Comparison of ENCODE assay signal across 8 cellular contexts in genomic region chr6:26365633-26365995, GRCh38. TPM values are rescaled to one million over a fixed set of nuclear protein-coding genes. Genes with fewer than 3 reads are reported as not detected.
DNase-seq lines count a peak whose midpoint lies in the region; ATAC-seq, FAIRE-seq and TF ChIP-seq lines count a peak whose summit lies in the region.
"Had no signal": no experiment of that assay in that cellular context is flagged by ENCODE, and none has a peak within 500 bp of the region (broad histone marks: within the 10 kb centered on the region; RNA-seq: fewer than 3 reads in every experiment).

No MANE protein-coding gene starts in this region.

- no peak for TF ChIP-seq EP300 in suprapubic skin (IDR thresholded peaks at IDR 0.05)

- no peak for FAIRE-seq in keratinocyte (lab: Jason Lieb, UNC)

- H3K4me3 ChIP-seq in H7 (ENCODE audit: insufficient read depth, low read depth, low read length), result peak overlapping the region; percentile 56; the same call in 1 of the 2 replicates
- H3K4me3 ChIP-seq in keratinocyte (ENCODE audit: control insufficient read depth in 2 of 3, extremely low read depth in 1 of 3, insufficient read depth in 2 of 3, low read depth in 1 of 3, low read length in 3 of 3), result peak overlapping the region; percentile 51 to 98 (median 92)
- H3K4me3 ChIP-seq in suprapubic skin, result peak overlapping the region; percentile 57

- no peaks in the 10 kb centered on the region for H4K20me1 ChIP-seq in keratinocyte (ENCODE audit: control insufficient read depth, extremely low read depth, insufficient read depth, low read length)

- H3K79me2 ChIP-seq in keratinocyte (ENCODE audit: control insufficient read depth, insufficient read depth, low read length), result no peaks in the 10 kb centered on the region

- H3K27ac Mint-ChIP-seq in activated B cell treated with CpG ODN at 0.5 μM for 24 hours, result no peak overlapping the region
- H3K27ac Mint-ChIP-seq: activated naive CD4-positive, alpha-beta T cell treated with anti-CD3 and anti-CD28 coated beads, Interleukin-2, amount 10 ng/mL, durations not matched to agents 7 days and 5 days had no signal

- DNase-seq in H7 (no peak), activated B cell treated with CpG ODN at 0.5 μM for 24 hours (no peak), keratinocyte (ENCODE audit: low read depth, low spot score) (no peak), suprapubic skin (ENCODE audit: low spot score in 2 of 2) (no peak), HT-29 (ENCODE audit: low spot score) (no peak)
- DNase-seq in activated CD4-positive, alpha-beta T cell treated with anti-CD3 and anti-CD28 coated beads for 1 hour, result no peak
- no peak for DNase-seq in stimulated activated CD4-positive, alpha-beta T cell treated with anti-CD3 and anti-CD28 coated beads, Interleukin-4, amount 100 ng/mL, for 1 hour

- H3K27me3 ChIP-seq in H7 (ENCODE audit: control insufficient read depth, insufficient read depth, low read length) (no peaks in the 10 kb centered on the region), keratinocyte (ENCODE audit: control insufficient read depth, extremely low read depth, insufficient read depth, low read length) (no peaks in the 10 kb centered on the region), suprapubic skin (no peaks in the 10 kb centered on the region)

- ATAC-seq in activated B cell treated with CpG ODN at 0.5 μM for 24 hours (ENCODE audit: low read depth), result no peak

- H3K4me1 ChIP-seq in keratinocyte (ENCODE audit: control insufficient read depth, extremely low read depth, insufficient read depth, low read length) (peaks cover 17% of the 10 kb centered on the region), suprapubic skin (peaks cover 25% of the 10 kb centered on the region)

- intact Hi-C loops in activated B cell treated with CpG ODN at 0.5 μM for 24 hours (cut with micrococcal nuclease), result loop anchor here (1.0 to 2.0 kb wide), 5 partner anchors 17 to 172 kb away; partner anchors contain the start of genes BTN2A2, BTN3A1 and BTN3A3

- peak overlapping the region; percentile 98 for H3K4me2 ChIP-seq in keratinocyte (ENCODE audit: control insufficient read depth, extremely low read depth, insufficient read depth, low read depth, low read length)

- CTCF ChIA-PET in activated B cell treated with CpG ODN at 0.5 μM for 24 hours (lab: Charles Lee), result no interaction called here

- peaks cover 30% of the 10 kb centered on the region for H3K36me3 Mint-ChIP-seq in activated B cell treated with CpG ODN at 0.5 μM for 24 hours (ENCODE audit: low read depth)

- dilution Hi-C loops in keratinocyte (cut with MboI; ENCODE audit: extremely low pct_ligation_motif_present, low sequenced_read_pairs), result no loop called here

- peak overlapping the region; percentile 98 for H2AFZ ChIP-seq in keratinocyte (ENCODE audit: control insufficient read depth, low read length)

- H3K4me3 Mint-ChIP-seq in activated B cell treated with CpG ODN at 0.5 μM for 24 hours, result peak overlapping the region; percentile 33
- H3K4me3 Mint-ChIP-seq: activated naive CD4-positive, alpha-beta T cell treated with anti-CD3 and anti-CD28 coated beads, Interleukin-2, amount 10 ng/mL, durations not matched to agents 7 days and 5 days had no signal

- no peaks in the 10 kb centered on the region for H3K9me3 ChIP-seq in keratinocyte (ENCODE audit: control insufficient read depth, low read depth, low read length)
- H3K9me3 ChIP-seq in suprapubic skin, result no peaks in the 10 kb centered on the region

- peak overlapping the region; percentile 81 for H3K9ac ChIP-seq in keratinocyte (ENCODE audit: control insufficient read depth, extremely low read depth, insufficient read depth, low read length)

- POLR2A ChIA-PET in activated B cell treated with CpG ODN at 0.5 μM for 24 hours (lab: Charles Lee), result interaction anchor here (1.0 kb wide), 1 partner anchor 79 kb away, joined by 3 read pairs; no protein-coding TSS in a partner anchor

- H3K9me3 Mint-ChIP-seq in activated B cell treated with CpG ODN at 0.5 μM for 24 hours, result no peaks in the 10 kb centered on the region
- H3K9me3 Mint-ChIP-seq: activated naive CD4-positive, alpha-beta T cell treated with anti-CD3 and anti-CD28 coated beads, Interleukin-2, amount 10 ng/mL, durations not matched to agents 7 days and 5 days had no signal

- H3K4me1 Mint-ChIP-seq in activated B cell treated with CpG ODN at 0.5 μM for 24 hours, result peaks cover 49% of the 10 kb centered on the region

- TF ChIP-seq POLR2A in suprapubic skin (IDR thresholded peaks at IDR 0.05), result no peak

- H3K36me3 ChIP-seq in H7 (replicated peaks; ENCODE audit: control insufficient read depth, insufficient read depth, low read length) (no peaks in the 10 kb centered on the region), keratinocyte (ENCODE audit: control insufficient read depth in 2 of 2, extremely low read depth in 1 of 2, insufficient read depth in 2 of 2, low read length in 2 of 2) (no peaks in the 10 kb centered on the region), suprapubic skin (peaks cover 4% of the 10 kb centered on the region)

- no peaks in the 10 kb centered on the region for H3K9me1 ChIP-seq in keratinocyte (ENCODE audit: control insufficient read depth, extremely low read depth, insufficient read depth, low read length)

- TF ChIP-seq CTCF in activated B cell treated with CpG ODN at 0.5 μM for 24 hours (IDR thresholded peaks at IDR 0.05) (no peak), keratinocyte (optimal IDR thresholded peaks at IDR 0.05 in 1 of 3, IDR thresholded peaks at IDR 0.05 in 1 of 3, conservative IDR thresholded peaks at IDR 0.05 in 1 of 3; ENCODE audit: extremely low read depth in 1 of 3, insufficient read depth in 2 of 3, low read length in 3 of 3) (no peak), suprapubic skin (IDR thresholded peaks at IDR 0.05) (no peak)

- 0% methylated on average over 1 of the region's 1 CpG for WGBS in suprapubic skin

- H3K27ac ChIP-seq in keratinocyte (ENCODE audit: control insufficient read depth, insufficient read depth, low read length) (peak overlapping the region; percentile 90), suprapubic skin (peak overlapping the region; percentile 92)

- H3K27me3 Mint-ChIP-seq in activated B cell treated with CpG ODN at 0.5 μM for 24 hours, result peaks cover 4% of the 10 kb centered on the region
- H3K27me3 Mint-ChIP-seq: activated naive CD4-positive, alpha-beta T cell treated with anti-CD3 and anti-CD28 coated beads, Interleukin-2, amount 10 ng/mL, durations not matched to agents 7 days and 5 days had no signal

RNA-seq across cellular contexts. Expression of gene BTN3A2, which starts 0.6 kb away (rescaled TPM):
- total RNA-seq in H7 (2014; rRNA removed; shearing (Covaris generic)), result 1.4 and 1.6 TPM in 2 replicates
- total RNA-seq in activated B cell treated with CpG ODN at 0.5 μM for 24 hours (65.3 and 81.6 TPM in 2 replicates), suprapubic skin (10 to 100 TPM; 15.2 to 29.6 (median 23.7) TPM)
- polyA plus RNA-seq in keratinocyte, result 10.8 to 12.2 TPM (median 11.8 TPM) in 3 replicates
- polyA plus RNA-seq in keratinocyte (2011; ENCODE audit: low read depth), result 2.0 TPM
- polyA plus RNA-seq in keratinocyte (2011; cell fraction: cytosol; rRNA removed), result 6.3 and 8.5 TPM in 2 replicates
- polyA plus RNA-seq in keratinocyte (2011; cell fraction: nucleus; rRNA removed), result 16.2 and 16.5 TPM in 2 replicates
- 3.1 and 7.2 TPM in 2 replicates for polyA plus RNA-seq in keratinocyte (2012; ENCODE audit: low replicate concordance)
- polyA minus RNA-seq in keratinocyte, result 4.9 to 14.4 TPM (median 12.0 TPM) in 3 replicates
- polyA minus RNA-seq in keratinocyte (2011; cell fraction: cytosol; rRNA and poly(A)+ RNA removed), result 3.6 TPM
- 2.3 and 9.9 TPM in 2 replicates for polyA minus RNA-seq in keratinocyte (2011; cell fraction: nucleus; rRNA and poly(A)+ RNA removed)
- total RNA-seq in HT-29 (2014; rRNA removed; shearing (Covaris generic)), result 5.5 and 9.4 TPM in 2 replicates

RNA-seq across cellular contexts. Expression of gene BTN2A2, which starts 17.3 kb away (rescaled TPM):
- 9.5 and 10.6 TPM in 2 replicates for total RNA-seq in H7 (2014; rRNA removed; shearing (Covaris generic))
- 77.5 and 79.9 TPM in 2 replicates for total RNA-seq in activated B cell treated with CpG ODN at 0.5 μM for 24 hours
- 5.0 to 8.3 TPM (median 6.1 TPM) in 3 replicates for polyA plus RNA-seq in keratinocyte
- 1.9 TPM for polyA plus RNA-seq in keratinocyte (2011; ENCODE audit: low read depth)
- 3.2 and 4.5 TPM in 2 replicates for polyA plus RNA-seq in keratinocyte (2011; cell fraction: cytosol; rRNA removed)
- polyA plus RNA-seq in keratinocyte (2011; cell fraction: nucleus; rRNA removed), result 20.0 and 21.0 TPM in 2 replicates
- 5.0 and 5.7 TPM in 2 replicates for polyA plus RNA-seq in keratinocyte (2012; ENCODE audit: low replicate concordance)
- 7.2 to 8.3 TPM (median 7.9 TPM) in 3 replicates for polyA minus RNA-seq in keratinocyte
- 2.3 TPM for polyA minus RNA-seq in keratinocyte (2011; cell fraction: cytosol; rRNA and poly(A)+ RNA removed)
- 7.7 and 13.3 TPM in 2 replicates for polyA minus RNA-seq in keratinocyte (2011; cell fraction: nucleus; rRNA and poly(A)+ RNA removed)
- total RNA-seq in suprapubic skin, result 10 to 100 TPM in 2 of 4 donors, 1 to 10 TPM in 2; 6.7 to 27.6 (median 11.5) TPM
- total RNA-seq in HT-29 (2014; rRNA removed; shearing (Covaris generic)), result 3.5 and 5.3 TPM in 2 replicates

RNA-seq across cellular contexts. Expression of gene BTN3A1, which starts 36.5 kb away (rescaled TPM):
- 1.2 and 2.9 TPM in 2 replicates for total RNA-seq in H7 (2014; rRNA removed; shearing (Covaris generic))
- total RNA-seq in activated B cell treated with CpG ODN at 0.5 μM for 24 hours, result 55.4 and 61.7 TPM in 2 replicates
- polyA plus RNA-seq in keratinocyte, result 6.1 to 8.6 TPM (median 6.9 TPM) in 3 replicates
- 1.4 TPM for polyA plus RNA-seq in keratinocyte (2011; ENCODE audit: low read depth)
- 3.1 and 4.1 TPM in 2 replicates for polyA plus RNA-seq in keratinocyte (2011; cell fraction: cytosol; rRNA removed)
- 16.3 and 18.0 TPM in 2 replicates for polyA plus RNA-seq in keratinocyte (2011; cell fraction: nucleus; rRNA removed)
- 1.8 and 3.2 TPM in 2 replicates for polyA plus RNA-seq in keratinocyte (2012; ENCODE audit: low replicate concordance)
- 7.7 to 11.6 TPM (median 10.9 TPM) in 3 replicates for polyA minus RNA-seq in keratinocyte
- polyA minus RNA-seq in keratinocyte (2011; cell fraction: cytosol; rRNA and poly(A)+ RNA removed), result 3.5 TPM
- 4.5 and 11.0 TPM in 2 replicates for polyA minus RNA-seq in keratinocyte (2011; cell fraction: nucleus; rRNA and poly(A)+ RNA removed)
- total RNA-seq in suprapubic skin, result 10 to 100 TPM; 11.4 to 28.1 (median 14.5) TPM
- total RNA-seq in HT-29 (2014; rRNA removed; shearing (Covaris generic)), result 3.1 and 4.5 TPM in 2 replicates
